27 cellular contexts compared by ENCODE assay signal in the genomic region with DNA sequence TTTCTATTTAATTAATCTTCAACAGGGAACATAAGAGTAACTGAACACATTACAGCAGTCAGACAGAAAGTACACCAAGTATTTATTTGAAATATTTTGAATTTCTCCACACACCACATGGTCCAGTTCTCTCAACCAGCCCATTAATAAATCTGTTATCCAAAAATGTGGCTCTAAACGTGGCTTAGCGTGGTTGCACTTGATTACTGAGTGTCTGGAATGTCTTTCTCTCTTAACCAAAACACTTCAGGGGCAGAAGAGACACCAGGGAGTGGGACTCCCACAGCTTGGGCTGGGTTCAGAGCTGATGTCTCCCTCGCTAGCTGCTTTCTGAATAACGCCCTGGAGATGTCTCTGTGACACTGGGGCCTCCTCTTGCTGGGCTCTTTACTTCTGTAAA. TPM values are rescaled to one million over a fixed set of nuclear protein-coding genes. Genes with fewer than 3 reads are reported as not detected.
DNase-seq lines count a peak whose midpoint lies in the region; ATAC-seq and TF ChIP-seq lines count a peak whose summit lies in the region.
"Had no signal": no experiment of that assay in that cellular context is flagged by ENCODE, and none has a peak within 500 bp of the region (broad histone marks: within the 10 kb centered on the region; RNA-seq: fewer than 3 reads in every experiment).

No MANE protein-coding gene starts in this region.

- 72 to 80% methylated on average over 4 of the region's 4 CpGs for WGBS in sigmoid colon, 2 donors

- H3K4me3 ChIP-seq in sigmoid colon: no peak overlapping the region
- H3K4me3 ChIP-seq: body of pancreas, esophagus squamous epithelium, hepatocyte, lower lobe of right lung, smooth muscle cell had no signal

- TF ChIP-seq POLR2A in sigmoid colon (IDR thresholded peaks at IDR 0.05): no peak

- peaks cover 0 to 49% (median 39%) of the 10 kb centered on the region in 4 donors for H3K4me1 ChIP-seq in sigmoid colon
- H3K4me1 ChIP-seq: body of pancreas, lower lobe of right lung had no signal

- no peak for TF ChIP-seq CTCF in sigmoid colon (IDR thresholded peaks at IDR 0.05)

- DNase-seq in AG20443 (ENCODE audit: low spot score): peak; percentile 52
- DNase-seq in amniotic epithelial cell (ENCODE audit: low read depth): peak; percentile 80
- peak; percentile 62 for DNase-seq in left kidney (ENCODE audit: low read depth, low spot score)
- DNase-seq in sigmoid colon: no peak
- DNase-seq: activated CD4-positive, alpha-beta T cell treated with anti-CD3 and anti-CD28 coated beads for 4 hours; activated effector memory CD4-positive, alpha-beta T cell treated with anti-CD3 and anti-CD28 coated beads, Interleukin-2, amount 50 U/mL, for 16 hours; activated naive CD8-positive, alpha-beta T cell treated with anti-CD3 and anti-CD28 coated beads, Interleukin-2, amount 50 U/mL, for 24 hours; body of pancreas; C1 segment of cervical spinal cord; COR-L47; DMS53; esophagus squamous epithelium; KBM-7; kidney glomerular epithelial cell; lower lobe of right lung; NCI-H1092 treated with DMSO at 0.1 percent for 48 hours; NCI-H187 treated with DMSO at 0.1 percent for 48 hours; NCI-H2171; retina; stimulated activated naive CD4-positive, alpha-beta T cell; WERI-Rb-1 had no signal

- no peaks in the 10 kb centered on the region for H3K9me3 ChIP-seq in sigmoid colon
- H3K9me3 ChIP-seq: body of pancreas, esophagus squamous epithelium, lower lobe of right lung had no signal

- H3K27me3 ChIP-seq in sigmoid colon: no peaks in the 10 kb centered on the region
- H3K27me3 ChIP-seq: body of pancreas, hepatocyte had no signal

- H3K27ac ChIP-seq in sigmoid colon: peak overlapping the region in 3 of 4 donors; percentile 23 to 74 (median 54)
- H3K27ac ChIP-seq: body of pancreas, hepatocyte, lower lobe of right lung, parathyroid adenoma, WERI-Rb-1 had no signal

- intact Hi-C loops in sigmoid colon (cut with DNase I): no loop called here

- no peak for ATAC-seq in GM21723 (IDR thresholded peaks at IDR 0.05; ENCODE audit: unreplicated experiment)
- ATAC-seq in GM18868 (IDR thresholded peaks at IDR 0.05; ENCODE audit: unreplicated experiment): no peak
- no peak for ATAC-seq in GM18498 (IDR thresholded peaks at IDR 0.05; ENCODE audit: unreplicated experiment)
- ATAC-seq: activated naive CD8-positive, alpha-beta T cell treated with anti-CD3 and anti-CD28 coated beads, Interleukin-2, amount 50 U/mL, for 24 hours; body of pancreas had no signal

- H3K36me3 ChIP-seq in sigmoid colon: no peaks in the 10 kb centered on the region
- H3K36me3 ChIP-seq: esophagus squamous epithelium, lower lobe of right lung, WERI-Rb-1 had no signal

- no peak for TF ChIP-seq EP300 in sigmoid colon (IDR thresholded peaks at IDR 0.05)

RNA-seq across cellular contexts. Expression of a gene that starts 52.6 kb away (rescaled TPM):
- total RNA-seq in sigmoid colon: 10 to 100 TPM in 1 of 4 donors, 1 to 10 TPM in 3; 3.9 to 10.6 (median 5.3) TPM
- polyA plus RNA-seq in sigmoid colon: 1 to 10 TPM; 2.4 to 6.2 (median 5.1) TPM
